11 cellular contexts compared by ENCODE assay signal in the genomic region with DNA sequence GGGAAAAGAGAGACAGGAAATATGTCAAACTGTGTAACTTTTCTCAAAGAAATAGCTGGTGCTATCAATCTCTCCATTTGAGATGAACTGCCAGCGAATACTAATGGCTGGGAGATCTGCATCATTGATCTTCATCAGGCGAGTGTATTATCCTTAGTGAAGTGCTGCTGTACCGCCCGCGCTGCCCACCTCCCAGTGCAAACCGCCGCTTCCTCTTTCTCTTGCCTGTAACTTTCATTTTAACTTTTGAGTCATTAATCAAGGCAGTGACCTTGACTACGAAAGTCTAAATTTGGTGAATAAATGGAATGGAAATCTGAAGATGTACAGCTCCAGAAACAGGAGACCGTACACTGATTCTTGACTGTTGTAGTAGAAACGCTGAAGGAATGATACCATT.
A peak's percentile ranks its signal among the peaks of the same experiment; 100 is the strongest.
DNase-seq lines count a peak whose midpoint lies in the region; ATAC-seq and TF ChIP-seq lines count a peak whose summit lies in the region.
"Had no signal": no experiment of that assay in that cellular context is flagged by ENCODE, and none has a peak within 500 bp of the region (broad histone marks: within the 10 kb centered on the region; RNA-seq: fewer than 3 reads in every experiment).

No MANE protein-coding gene starts in this region.

- no peak overlapping the region for H3K4me3 ChIP-seq in naive thymus-derived CD4-positive, alpha-beta T cell (ENCODE audit: low read length)
- H3K4me3 ChIP-seq: GM23248 had no signal

- H3K4me1 Mint-ChIP-seq in activated CD8-positive, alpha-beta T cell treated with anti-CD3 and anti-CD28 coated beads for 36 hours (ENCODE audit: low read depth), result no peaks in the 10 kb centered on the region
- H3K4me1 Mint-ChIP-seq in naive thymus-derived CD4-positive, alpha-beta T cell, result no peaks in the 10 kb centered on the region

- POLR2A ChIA-PET in activated CD8-positive, alpha-beta T cell treated with anti-CD3 and anti-CD28 coated beads for 36 hours (lab: Charles Lee), result no interaction called here
- POLR2A ChIA-PET in naive thymus-derived CD4-positive, alpha-beta T cell (lab: Charles Lee), result no interaction called here

- CTCF ChIA-PET in activated CD8-positive, alpha-beta T cell treated with anti-CD3 and anti-CD28 coated beads for 36 hours (lab: Charles Lee), result no interaction called here
- CTCF ChIA-PET in naive thymus-derived CD4-positive, alpha-beta T cell (lab: Charles Lee), result no interaction called here

- H3K27ac Mint-ChIP-seq in activated CD8-positive, alpha-beta T cell treated with anti-CD3 and anti-CD28 coated beads for 36 hours, result no peak overlapping the region
- H3K27ac Mint-ChIP-seq in naive thymus-derived CD4-positive, alpha-beta T cell, result no peak overlapping the region
- H3K27ac Mint-ChIP-seq: CD4-positive, alpha-beta T cell had no signal

- H3K36me3 Mint-ChIP-seq in activated CD8-positive, alpha-beta T cell treated with anti-CD3 and anti-CD28 coated beads for 36 hours (ENCODE audit: low read depth), result no peaks in the 10 kb centered on the region
- H3K36me3 Mint-ChIP-seq in naive thymus-derived CD4-positive, alpha-beta T cell, result no peaks in the 10 kb centered on the region

- H3K27ac ChIP-seq in naive thymus-derived CD4-positive, alpha-beta T cell (ENCODE audit: low read depth, low read length), result no peak overlapping the region
- H3K27ac ChIP-seq: GM23248 had no signal

- no peak for TF ChIP-seq CTCF in activated CD8-positive, alpha-beta T cell treated with anti-CD3 and anti-CD28 coated beads for 36 hours (IDR thresholded peaks at IDR 0.05)

- no peaks in the 10 kb centered on the region for H3K4me1 ChIP-seq in naive thymus-derived CD4-positive, alpha-beta T cell (ENCODE audit: control insufficient read depth in 2 of 2, insufficient read depth in 2 of 2, low read length in 2 of 2)

- H3K4me3 Mint-ChIP-seq in activated CD8-positive, alpha-beta T cell treated with anti-CD3 and anti-CD28 coated beads for 36 hours, result no peak overlapping the region
- H3K4me3 Mint-ChIP-seq in naive thymus-derived CD4-positive, alpha-beta T cell, result no peak overlapping the region
- H3K4me3 Mint-ChIP-seq: CD4-positive, alpha-beta T cell had no signal

- H3K27me3 ChIP-seq in naive thymus-derived CD4-positive, alpha-beta T cell (ENCODE audit: control insufficient read depth in 2 of 2, insufficient read depth in 2 of 2, low read length in 2 of 2), result no peaks in the 10 kb centered on the region

- intact Hi-C loops in activated CD8-positive, alpha-beta T cell treated with anti-CD3 and anti-CD28 coated beads for 36 hours (cut with micrococcal nuclease), result no loop called here
- intact Hi-C loops in naive thymus-derived CD4-positive, alpha-beta T cell (cut with micrococcal nuclease), result no loop called here

- DNase-seq in activated CD8-positive, alpha-beta T cell treated with anti-CD3 and anti-CD28 coated beads for 36 hours, result peak; percentile 7
- DNase-seq in stimulated activated naive CD4-positive, alpha-beta T cell (lab: John Stamatoyannopoulos, UW), result no peak
- DNase-seq in mesenteric fat pad (ENCODE audit: low spot score) (no peak), DMS53 treated with DMSO at 0.1 percent for 48 hours (lab: John Stamatoyannopoulos, UW; ENCODE audit: unreplicated experiment) (no peak)
- no peak for DNase-seq in naive thymus-derived CD4-positive, alpha-beta T cell
- DNase-seq: CD4-positive, alpha-beta T cell; GM23248; NCI-H1092 had no signal

- no peaks in the 10 kb centered on the region for H3K36me3 ChIP-seq in naive thymus-derived CD4-positive, alpha-beta T cell (ENCODE audit: control insufficient read depth in 2 of 3, insufficient read depth in 3 of 3, low read length in 3 of 3)

- no peaks in the 10 kb centered on the region for H3K9me3 ChIP-seq in naive thymus-derived CD4-positive, alpha-beta T cell (ENCODE audit: control insufficient read depth in 2 of 3, low read length in 3 of 3)

- no peaks in the 10 kb centered on the region for H3K27me3 Mint-ChIP-seq in activated CD8-positive, alpha-beta T cell treated with anti-CD3 and anti-CD28 coated beads for 36 hours
- H3K27me3 Mint-ChIP-seq in naive thymus-derived CD4-positive, alpha-beta T cell, result peaks cover 0 to 5% (median 0%) of the 10 kb centered on the region in 5 donors
- H3K27me3 Mint-ChIP-seq: CD4-positive, alpha-beta T cell had no signal

- ATAC-seq in GM18502 (IDR thresholded peaks at IDR 0.05; ENCODE audit: poor library complexity, unreplicated experiment), result peak; percentile 98
- peak; percentile 93 for ATAC-seq in GM21528 (IDR thresholded peaks at IDR 0.05; ENCODE audit: low FRiP score, unreplicated experiment)
- ATAC-seq in HG03354 (IDR thresholded peaks at IDR 0.05; ENCODE audit: poor library complexity, severe bottlenecking, unreplicated experiment), result peak; percentile 96
- ATAC-seq in activated CD8-positive, alpha-beta T cell treated with anti-CD3 and anti-CD28 coated beads for 36 hours, result no peak
- no peak for ATAC-seq in naive thymus-derived CD4-positive, alpha-beta T cell

- no peaks in the 10 kb centered on the region for H3K9me3 Mint-ChIP-seq in activated CD8-positive, alpha-beta T cell treated with anti-CD3 and anti-CD28 coated beads for 36 hours
- peaks cover 0 to 2% (median 0%) of the 10 kb centered on the region in 11 donors for H3K9me3 Mint-ChIP-seq in naive thymus-derived CD4-positive, alpha-beta T cell

Comparison
In these comparisons a context has a peak if more than half of its experiments do, and no peak if none do; other contexts are left out.
1. ATAC-seq: peak in GM18502 (single experiment), GM21528 (single experiment) and HG03354 (single experiment); none in activated CD8-positive, alpha-beta T cell treated with anti-CD3 and anti-CD28 coated beads for 36 hours (single experiment) and naive thymus-derived CD4-positive, alpha-beta T cell (single experiment).